Comparison of ENCODE assay signal across 12 cellular contexts in genomic region chr11:13288375-13289029, GRCh38. TPM values are rescaled to one million over a fixed set of nuclear protein-coding genes. Genes with fewer than 3 reads are reported as not detected.
DNase-seq lines count a peak whose midpoint lies in the region; ATAC-seq, FAIRE-seq and TF ChIP-seq lines count a peak whose summit lies in the region.
"Had no signal": no experiment of that assay in that cellular context is flagged by ENCODE, and none has a peak within 500 bp of the region (broad histone marks: within the 10 kb centered on the region; RNA-seq: fewer than 3 reads in every experiment).

No MANE protein-coding gene starts in this region.

- H3K9me3 ChIP-seq in keratinocyte (ENCODE audit: control insufficient read depth, low read depth, low read length): no peaks in the 10 kb centered on the region
- H3K9me3 ChIP-seq: upper lobe of right lung had no signal

- no peak overlapping the region for H3K27ac ChIP-seq in keratinocyte (ENCODE audit: control insufficient read depth, insufficient read depth, low read length)
- H3K27ac ChIP-seq: upper lobe of right lung, VCaP had no signal

- peaks cover 20% of the 10 kb centered on the region for H4K20me1 ChIP-seq in keratinocyte (ENCODE audit: control insufficient read depth, extremely low read depth, insufficient read depth, low read length)

- H3K27me3 Mint-ChIP-seq in WTC11 (ENCODE audit: low read depth): no peaks in the 10 kb centered on the region

- TF ChIP-seq CTCF in keratinocyte (optimal IDR thresholded peaks at IDR 0.05 in 1 of 3, IDR thresholded peaks at IDR 0.05 in 1 of 3, conservative IDR thresholded peaks at IDR 0.05 in 1 of 3; ENCODE audit: extremely low read depth in 1 of 3, insufficient read depth in 2 of 3, low read length in 3 of 3) (no peak), GM13977 (IDR thresholded peaks at IDR 0.05; ENCODE audit: extremely low read depth, insufficient read depth, missing control alignments) (no peak), WTC11 (IDR thresholded peaks at IDR 0.05) (no peak)

- peak; percentile 64 for FAIRE-seq in keratinocyte (lab: Jason Lieb, UNC)

- POLR2A ChIA-PET in WTC11 (lab: Charles Lee): interaction anchor here (0.6 kb wide), 1 partner anchor 20 kb away, joined by 3 read pairs; no protein-coding TSS in a partner anchor

- H3K4me1 Mint-ChIP-seq in WTC11: peaks cover 18% of the 10 kb centered on the region

- H3K27ac Mint-ChIP-seq in WTC11: no peak overlapping the region

- H3K4me3 Mint-ChIP-seq in WTC11: no peak overlapping the region

- peaks cover 6% of the 10 kb centered on the region for H3K4me1 ChIP-seq in keratinocyte (ENCODE audit: control insufficient read depth, extremely low read depth, insufficient read depth, low read length)
- H3K4me1 ChIP-seq: upper lobe of right lung had no signal

- H3K9ac ChIP-seq in keratinocyte (ENCODE audit: control insufficient read depth, extremely low read depth, insufficient read depth, low read length): no peak overlapping the region

- peak; percentile 86 for DNase-seq in DMS79 treated with DMSO at 0.1 percent for 48 hours (lab: John Stamatoyannopoulos, UW)
- DNase-seq in keratinocyte (ENCODE audit: low read depth, low spot score): no peak
- no peak for DNase-seq in GM13977 (ENCODE audit: low spot score)
- DNase-seq in NCI-H2029 treated with DMSO at 0.1 percent for 48 hours (lab: John Stamatoyannopoulos, UW): no peak
- no peak for DNase-seq in WTC11 (ENCODE audit: low spot score)
- DNase-seq: aorta, erythroblast, NCI-H1436, upper lobe of right lung had no signal

- H3K36me3 Mint-ChIP-seq in WTC11: no peaks in the 10 kb centered on the region

- peaks cover 5% of the 10 kb centered on the region for H3K9me1 ChIP-seq in keratinocyte (ENCODE audit: control insufficient read depth, extremely low read depth, insufficient read depth, low read length)

- in situ Hi-C loops in GM13977 (cut with MboI; ENCODE audit: low pct_unique_long_range_greater_than_20kb, low sequenced_read_pairs, unreplicated experiment): no loop called here

- H3K27me3 ChIP-seq in keratinocyte (ENCODE audit: control insufficient read depth, extremely low read depth, insufficient read depth, low read length): no peaks in the 10 kb centered on the region
- H3K27me3 ChIP-seq: upper lobe of right lung had no signal

- no peak overlapping the region for H3K4me3 ChIP-seq in keratinocyte (ENCODE audit: control insufficient read depth in 2 of 3, extremely low read depth in 1 of 3, insufficient read depth in 2 of 3, low read depth in 1 of 3, low read length in 3 of 3)
- H3K4me3 ChIP-seq: upper lobe of right lung had no signal

- peaks cover 0 to 4% of the 10 kb centered on the region in 2 experiments for H3K36me3 ChIP-seq in keratinocyte (ENCODE audit: control insufficient read depth in 2 of 2, extremely low read depth in 1 of 2, insufficient read depth in 2 of 2, low read length in 2 of 2)
- H3K36me3 ChIP-seq: upper lobe of right lung had no signal

- H3K79me2 ChIP-seq in keratinocyte (ENCODE audit: control insufficient read depth, insufficient read depth, low read length): peaks cover 63% of the 10 kb centered on the region

- peak; percentile 49 for ATAC-seq in GM21381 (IDR thresholded peaks at IDR 0.05; ENCODE audit: unreplicated experiment)
- peak; percentile 59 for ATAC-seq in SK-N-SH treated with all-trans-retinoic acid at 6 μM for 48 hours
- no peak for ATAC-seq in WTC11

- no peak overlapping the region for H3K4me2 ChIP-seq in keratinocyte (ENCODE audit: control insufficient read depth, extremely low read depth, insufficient read depth, low read depth, low read length)

- no peak overlapping the region for H2AFZ ChIP-seq in keratinocyte (ENCODE audit: control insufficient read depth, low read length)

- dilution Hi-C loops in keratinocyte (cut with MboI; ENCODE audit: extremely low pct_ligation_motif_present, low sequenced_read_pairs): no loop called here

- H3K9me3 Mint-ChIP-seq in WTC11: no peaks in the 10 kb centered on the region

- CTCF ChIA-PET in WTC11 (lab: Charles Lee): interaction anchor here (0.5 kb wide), 1 partner anchor 129 kb away, joined by 3 read pairs; no protein-coding TSS in a partner anchor

TF ChIP-seq in SK-N-SH treated with all-trans-retinoic acid at 6 μM for 48 hours, 23 proteins besides CTCF, POLR2A, EP300 and RAD21 (continues in another document):
- TF ChIP-seq ZNF70 (CRISPR knock-in tag; IDR thresholded peaks at IDR 0.05): no peak
- no peak for TF ChIP-seq TSHZ2 (CRISPR knock-in tag; IDR thresholded peaks at IDR 0.05)
- TF ChIP-seq RARB (CRISPR knock-in tag; IDR thresholded peaks at IDR 0.05): no peak
- TF ChIP-seq TCF4 (CRISPR knock-in tag; IDR thresholded peaks at IDR 0.05; ENCODE audit: borderline replicate concordance): no peak
- TF ChIP-seq ISL1 (CRISPR knock-in tag; IDR thresholded peaks at IDR 0.05): no peak
- no peak for TF ChIP-seq ZFP30 (CRISPR knock-in tag; IDR thresholded peaks at IDR 0.05)
- TF ChIP-seq ZNF565 (CRISPR knock-in tag; conservative IDR thresholded peaks at IDR 0.05; ENCODE audit: low read depth): no peak

TF ChIP-seq in WTC11, 78 proteins besides CTCF, POLR2A, EP300 and RAD21 (continues in another document):
- TF ChIP-seq ZNF281 (CRISPR knock-in tag; IDR thresholded peaks at IDR 0.05) (no peak), ATF3 (CRISPR knock-in tag; conservative IDR thresholded peaks at IDR 0.05) (no peak), USF2 (CRISPR knock-in tag; IDR thresholded peaks at IDR 0.05) (no peak), ZNF396 (CRISPR knock-in tag; IDR thresholded peaks at IDR 0.05; ENCODE audit: borderline replicate concordance) (no peak), MAX (CRISPR knock-in tag; IDR thresholded peaks at IDR 0.05) (no peak), ERG (CRISPR knock-in tag; IDR thresholded peaks at IDR 0.05) (no peak), RELA (CRISPR knock-in tag; IDR thresholded peaks at IDR 0.05; ENCODE audit: borderline replicate concordance) (no peak), USF1 (CRISPR knock-in tag; IDR thresholded peaks at IDR 0.05) (no peak)

RNA-seq across cellular contexts. Expression of gene BMAL1, which starts 10.9 kb away (rescaled TPM):
- polyA plus RNA-seq in keratinocyte: 18.9 to 27.5 TPM (median 22.6 TPM) in 3 replicates
- polyA plus RNA-seq in keratinocyte (2011; ENCODE audit: low read depth): 31.7 TPM
- polyA plus RNA-seq in keratinocyte (2011; cell fraction: cytosol; rRNA removed): 14.7 and 32.0 TPM in 2 replicates
- 25.5 and 36.9 TPM in 2 replicates for polyA plus RNA-seq in keratinocyte (2011; cell fraction: nucleus; rRNA removed)
- polyA plus RNA-seq in keratinocyte (2012; ENCODE audit: low replicate concordance): 13.8 and 19.4 TPM in 2 replicates
- 20.0 to 40.1 TPM (median 27.1 TPM) in 3 replicates for polyA minus RNA-seq in keratinocyte
- 17.5 TPM for polyA minus RNA-seq in keratinocyte (2011; cell fraction: cytosol; rRNA and poly(A)+ RNA removed)
- 26.6 and 44.0 TPM in 2 replicates for polyA minus RNA-seq in keratinocyte (2011; cell fraction: nucleus; rRNA and poly(A)+ RNA removed)
- total RNA-seq in WTC11 (2021): 5.1 to 8.3 TPM (median 8.1 TPM) in 3 replicates
